Comparison of ENCODE assay signal across 8 cellular contexts in genomic region chr4:143186202-143186601, GRCh38. TPM values are rescaled to one million over a fixed set of nuclear protein-coding genes. Genes with fewer than 3 reads are reported as not detected.
DNase-seq lines count a peak whose midpoint lies in the region; ATAC-seq, FAIRE-seq and TF ChIP-seq lines count a peak whose summit lies in the region.

No MANE protein-coding gene starts in this region.

- TF ChIP-seq POLR2A in suprapubic skin (IDR thresholded peaks at IDR 0.05), result no peak

- H3K27me3 ChIP-seq in keratinocyte (ENCODE audit: control insufficient read depth, extremely low read depth, insufficient read depth, low read length) (no peaks in the 10 kb centered on the region), suprapubic skin (no peaks in the 10 kb centered on the region)

- TF ChIP-seq CTCF in keratinocyte (optimal IDR thresholded peaks at IDR 0.05 in 1 of 3, IDR thresholded peaks at IDR 0.05 in 1 of 3, conservative IDR thresholded peaks at IDR 0.05 in 1 of 3; ENCODE audit: extremely low read depth in 1 of 3, insufficient read depth in 2 of 3, low read length in 3 of 3) (no peak), suprapubic skin (IDR thresholded peaks at IDR 0.05) (no peak)

- H3K9me3 Mint-ChIP-seq in activated CD4-positive, alpha-beta T cell treated with anti-CD3 and anti-CD28 coated beads for 36 hours (ENCODE audit: low read depth), result no peaks in the 10 kb centered on the region
- no peaks in the 10 kb centered on the region for H3K9me3 Mint-ChIP-seq in activated T-helper 2 cell treated with anti-CD3 and anti-CD28 coated beads, Interferon-gamma antibody, Interleukin-2, Interleukin-4, amounts not matched to agents 10 μg/mL and 5 μg/mL and 100 μg/mL, durations not matched to agents 14 hours and 24 hours and 36 hours

- no peaks in the 10 kb centered on the region for H3K27me3 Mint-ChIP-seq in activated CD4-positive, alpha-beta T cell treated with anti-CD3 and anti-CD28 coated beads for 36 hours
- H3K27me3 Mint-ChIP-seq in activated T-helper 2 cell treated with anti-CD3 and anti-CD28 coated beads, Interferon-gamma antibody, Interleukin-2, Interleukin-4, amounts not matched to agents 10 μg/mL and 5 μg/mL and 100 μg/mL, durations not matched to agents 14 hours and 24 hours and 36 hours (ENCODE audit: low read depth), result no peaks in the 10 kb centered on the region

- intact Hi-C loops in activated CD4-positive, alpha-beta T cell treated with anti-CD3 and anti-CD28 coated beads for 36 hours (cut with DNase I, micrococcal nuclease), result loop anchor here (5.0 to 10.0 kb wide), 10 partner anchors 151 to 1989 kb away; partner anchors contain the start of genes ABCE1 (in 2 of the 2), ANAPC10 (in 2 of the 2), GAB1 (in 1 of the 2) and IL15 (in 1 of the 2)
- intact Hi-C loops in activated T-helper 2 cell treated with anti-CD3 and anti-CD28 coated beads, Interferon-gamma antibody, Interleukin-2, Interleukin-4, amounts not matched to agents 10 μg/mL and 5 μg/mL and 100 μg/mL, durations not matched to agents 14 hours and 24 hours and 36 hours (cut with micrococcal nuclease), result loop anchor here (5.0 to 10.0 kb wide), 2 partner anchors 619 to 811 kb away; no protein-coding TSS in a partner anchor

- H2AFZ ChIP-seq in keratinocyte (ENCODE audit: control insufficient read depth, low read length), result no peak overlapping the region

- TF ChIP-seq EP300 in suprapubic skin (IDR thresholded peaks at IDR 0.05), result no peak

- peaks cover 8% of the 10 kb centered on the region for H3K4me1 ChIP-seq in keratinocyte (ENCODE audit: control insufficient read depth, extremely low read depth, insufficient read depth, low read length)
- peaks cover 65% of the 10 kb centered on the region for H3K4me1 ChIP-seq in suprapubic skin

- H3K4me3 ChIP-seq in keratinocyte (ENCODE audit: control insufficient read depth in 2 of 3, extremely low read depth in 1 of 3, insufficient read depth in 2 of 3, low read depth in 1 of 3, low read length in 3 of 3), result peak overlapping the region; percentile 70 to 94 (median 86)
- H3K4me3 ChIP-seq in suprapubic skin, result peak overlapping the region; percentile 69

- no peak for ATAC-seq in activated CD4-positive, alpha-beta T cell treated with anti-CD3 and anti-CD28 coated beads for 36 hours

- H3K4me2 ChIP-seq in keratinocyte (ENCODE audit: control insufficient read depth, extremely low read depth, insufficient read depth, low read depth, low read length), result peak overlapping the region; percentile 93

- no peak for DNase-seq in activated CD4-positive, alpha-beta T cell treated with anti-CD3 and anti-CD28 coated beads for 36 hours
- DNase-seq in activated CD4-positive, alpha-beta T cell treated with anti-CD3 and anti-CD28 coated beads for 48 hours, result no peak
- no peak for DNase-seq in activated T-helper 2 cell treated with anti-CD3 and anti-CD28 coated beads, Interferon-gamma antibody, Interleukin-2, Interleukin-4, amounts not matched to agents 10 μg/mL and 5 μg/mL and 100 μg/mL, durations not matched to agents 14 hours and 24 hours and 36 hours (ENCODE audit: low spot score)
- DNase-seq in keratinocyte (ENCODE audit: low read depth, low spot score) (no peak), suprapubic skin (ENCODE audit: low spot score in 2 of 2) (no peak), MV-4-11 (lab: John Stamatoyannopoulos, UW) (no peak), occipital lobe (lab: John Stamatoyannopoulos, UW) (no peak), NCI-H1694 treated with DMSO at 0.1 percent for 48 hours (lab: John Stamatoyannopoulos, UW) (no peak)

- peaks cover 55% of the 10 kb centered on the region for H3K4me1 Mint-ChIP-seq in activated CD4-positive, alpha-beta T cell treated with anti-CD3 and anti-CD28 coated beads for 36 hours
- peaks cover 44% of the 10 kb centered on the region for H3K4me1 Mint-ChIP-seq in activated T-helper 2 cell treated with anti-CD3 and anti-CD28 coated beads, Interferon-gamma antibody, Interleukin-2, Interleukin-4, amounts not matched to agents 10 μg/mL and 5 μg/mL and 100 μg/mL, durations not matched to agents 14 hours and 24 hours and 36 hours (ENCODE audit: low read depth)

- no peaks in the 10 kb centered on the region for H3K9me3 ChIP-seq in keratinocyte (ENCODE audit: control insufficient read depth, low read depth, low read length)
- H3K9me3 ChIP-seq in suprapubic skin, result no peaks in the 10 kb centered on the region

- H3K79me2 ChIP-seq in keratinocyte (ENCODE audit: control insufficient read depth, insufficient read depth, low read length), result peaks cover 62% of the 10 kb centered on the region

- POLR2A ChIA-PET in activated CD4-positive, alpha-beta T cell treated with anti-CD3 and anti-CD28 coated beads for 36 hours (lab: Charles Lee), result no interaction called here

- no peaks in the 10 kb centered on the region for H3K9me1 ChIP-seq in keratinocyte (ENCODE audit: control insufficient read depth, extremely low read depth, insufficient read depth, low read length)

- H3K27ac ChIP-seq in keratinocyte (ENCODE audit: control insufficient read depth, insufficient read depth, low read length) (peak overlapping the region; percentile 88), suprapubic skin (peak overlapping the region; percentile 95)

- dilution Hi-C loops in keratinocyte (cut with MboI; ENCODE audit: extremely low pct_ligation_motif_present, low sequenced_read_pairs), result no loop called here

- H3K4me3 Mint-ChIP-seq in activated CD4-positive, alpha-beta T cell treated with anti-CD3 and anti-CD28 coated beads for 36 hours, result peak overlapping the region; percentile 85
- H3K4me3 Mint-ChIP-seq in activated T-helper 2 cell treated with anti-CD3 and anti-CD28 coated beads, Interferon-gamma antibody, Interleukin-2, Interleukin-4, amounts not matched to agents 10 μg/mL and 5 μg/mL and 100 μg/mL, durations not matched to agents 14 hours and 24 hours and 36 hours (ENCODE audit: low read depth), result peak overlapping the region; percentile 89

- FAIRE-seq in keratinocyte (lab: Jason Lieb, UNC), result no peak

- H3K36me3 Mint-ChIP-seq in activated CD4-positive, alpha-beta T cell treated with anti-CD3 and anti-CD28 coated beads for 36 hours (ENCODE audit: low read depth), result peaks cover 52% of the 10 kb centered on the region
- peaks cover 49% of the 10 kb centered on the region for H3K36me3 Mint-ChIP-seq in activated T-helper 2 cell treated with anti-CD3 and anti-CD28 coated beads, Interferon-gamma antibody, Interleukin-2, Interleukin-4, amounts not matched to agents 10 μg/mL and 5 μg/mL and 100 μg/mL, durations not matched to agents 14 hours and 24 hours and 36 hours (ENCODE audit: low read depth)

- H3K36me3 ChIP-seq in keratinocyte (ENCODE audit: control insufficient read depth in 2 of 2, extremely low read depth in 1 of 2, insufficient read depth in 2 of 2, low read length in 2 of 2) (peaks cover 0 to 12% of the 10 kb centered on the region in 2 experiments), suprapubic skin (peaks cover 15% of the 10 kb centered on the region)

- peak overlapping the region; percentile 88 for H3K9ac ChIP-seq in keratinocyte (ENCODE audit: control insufficient read depth, extremely low read depth, insufficient read depth, low read length)

- WGBS in suprapubic skin, result 5% methylated on average over 6 of the region's 6 CpGs

- H4K20me1 ChIP-seq in keratinocyte (ENCODE audit: control insufficient read depth, extremely low read depth, insufficient read depth, low read length), result peaks cover 3% of the 10 kb centered on the region

- H3K27ac Mint-ChIP-seq in activated CD4-positive, alpha-beta T cell treated with anti-CD3 and anti-CD28 coated beads for 36 hours, result peak overlapping the region; percentile 97
- H3K27ac Mint-ChIP-seq in activated T-helper 2 cell treated with anti-CD3 and anti-CD28 coated beads, Interferon-gamma antibody, Interleukin-2, Interleukin-4, amounts not matched to agents 10 μg/mL and 5 μg/mL and 100 μg/mL, durations not matched to agents 14 hours and 24 hours and 36 hours, result peak overlapping the region; percentile 96

- CTCF ChIA-PET in activated CD4-positive, alpha-beta T cell treated with anti-CD3 and anti-CD28 coated beads for 36 hours (lab: Charles Lee), result interaction anchor here (0.7 kb wide), 1 partner anchor 203 kb away, joined by 3 read pairs; no protein-coding TSS in a partner anchor

RNA-seq across cellular contexts. Expression of gene USP38, which starts 1.5 kb away (rescaled TPM):
- 10 to 100 TPM; 17.4 to 20.0 TPM for total RNA-seq in activated CD4-positive, alpha-beta T cell treated with anti-CD3 and anti-CD28 coated beads for 36 hours
- total RNA-seq in activated T-helper 2 cell treated with anti-CD3 and anti-CD28 coated beads, Interferon-gamma antibody, Interleukin-2, Interleukin-4, amounts not matched to agents 10 μg/mL and 5 μg/mL and 100 μg/mL, durations not matched to agents 14 hours and 24 hours and 36 hours, result 23.5 and 26.2 TPM in 2 replicates
- 9.8 to 12.8 TPM (median 11.7 TPM) in 3 replicates for polyA plus RNA-seq in keratinocyte
- 9.2 TPM for polyA plus RNA-seq in keratinocyte (2011; ENCODE audit: low read depth)
- 7.1 and 12.3 TPM in 2 replicates for polyA plus RNA-seq in keratinocyte (2011; cell fraction: cytosol; rRNA removed)
- polyA plus RNA-seq in keratinocyte (2011; cell fraction: nucleus; rRNA removed), result 8.4 and 9.5 TPM in 2 replicates
- polyA plus RNA-seq in keratinocyte (2012; ENCODE audit: low replicate concordance), result 9.9 and 15.9 TPM in 2 replicates
- 13.6 to 32.6 TPM (median 29.5 TPM) in 3 replicates for polyA minus RNA-seq in keratinocyte
- 21.7 TPM for polyA minus RNA-seq in keratinocyte (2011; cell fraction: cytosol; rRNA and poly(A)+ RNA removed)
- 19.7 and 26.3 TPM in 2 replicates for polyA minus RNA-seq in keratinocyte (2011; cell fraction: nucleus; rRNA and poly(A)+ RNA removed)
- 10 to 100 TPM; 17.9 to 32.0 (median 23.8) TPM for total RNA-seq in suprapubic skin
- 27.6 TPM for total RNA-seq in occipital lobe
